In genomic region chr5:131382407-131383395, GRCh38 we compare ENCODE assay signal across 8 cellular contexts.
A peak's percentile ranks its signal among the peaks of the same experiment; 100 is the strongest.
DNase-seq lines count a peak whose midpoint lies in the region; ATAC-seq and TF ChIP-seq lines count a peak whose summit lies in the region.

No MANE protein-coding gene starts in this region.

- POLR2A ChIA-PET in BJ (lab: Charles Lee) = no interaction called here

- H3K27me3 ChIP-seq in BJ (ENCODE audit: control insufficient read depth, insufficient read depth, low read length) = no peaks in the 10 kb centered on the region

- H3K4me3 ChIP-seq in BJ (ENCODE audit: low read depth, low read length) = no peak overlapping the region

- CTCF ChIA-PET in BJ (lab: Yijun Ruan, JAX) = interaction anchor here (0.6 to 2.7 kb wide), 9 partner anchors 9 to 225 kb away, joined by 3 to 9 read pairs (median 3); partner anchors contain the start of gene CDC42SE2

- H3K36me3 ChIP-seq in BJ (ENCODE audit: control insufficient read depth, insufficient read depth, low read length) = no peaks in the 10 kb centered on the region

- peak; percentile 61 for ATAC-seq in GM18498 (IDR thresholded peaks at IDR 0.05; ENCODE audit: unreplicated experiment)
- peak; percentile 68 for ATAC-seq in HG02759 (IDR thresholded peaks at IDR 0.05; ENCODE audit: unreplicated experiment)

- peak; percentile 46 for TF ChIP-seq CTCF in BJ (IDR thresholded peaks at IDR 0.05; ENCODE audit: insufficient read depth, low read depth, low read length)

- no peak for DNase-seq in BJ (ENCODE audit: low read depth)
- DNase-seq in NAMALWA (ENCODE audit: low spot score) = peak; percentile 92
- peak; percentile 37 for DNase-seq in T follicular helper cell (ENCODE audit: low read depth)
- peak; percentile 71 for DNase-seq in dermis blood vessel endothelial cell
- peak; percentile 30 for DNase-seq in myocyte (ENCODE audit: low read depth)
- DNase-seq in cerebellum (ENCODE audit: low spot score) = no peak

Comparison
In these comparisons a context has a peak if more than half of its experiments do, and no peak if none do; other contexts are left out.
1. DNase-seq: peak in NAMALWA (single experiment), T follicular helper cell (single experiment), dermis blood vessel endothelial cell (single experiment) and myocyte (single experiment); none in BJ (single experiment) and cerebellum (single experiment).